In genomic region chr15:50765202-50765967, GRCh38 we compare ENCODE assay signal across 8 cellular contexts. TPM values are rescaled to one million over a fixed set of nuclear protein-coding genes. Genes with fewer than 3 reads are reported as not detected.
A peak's percentile ranks its signal among the peaks of the same experiment; 100 is the strongest.
DNase-seq lines count a peak whose midpoint lies in the region; TF ChIP-seq lines count a peak whose summit lies in the region.

A gene with protein sequence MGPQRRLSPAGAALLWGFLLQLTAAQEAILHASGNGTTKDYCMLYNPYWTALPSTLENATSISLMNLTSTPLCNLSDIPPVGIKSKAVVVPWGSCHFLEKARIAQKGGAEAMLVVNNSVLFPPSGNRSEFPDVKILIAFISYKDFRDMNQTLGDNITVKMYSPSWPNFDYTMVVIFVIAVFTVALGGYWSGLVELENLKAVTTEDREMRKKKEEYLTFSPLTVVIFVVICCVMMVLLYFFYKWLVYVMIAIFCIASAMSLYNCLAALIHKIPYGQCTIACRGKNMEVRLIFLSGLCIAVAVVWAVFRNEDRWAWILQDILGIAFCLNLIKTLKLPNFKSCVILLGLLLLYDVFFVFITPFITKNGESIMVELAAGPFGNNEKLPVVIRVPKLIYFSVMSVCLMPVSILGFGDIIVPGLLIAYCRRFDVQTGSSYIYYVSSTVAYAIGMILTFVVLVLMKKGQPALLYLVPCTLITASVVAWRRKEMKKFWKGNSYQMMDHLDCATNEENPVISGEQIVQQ (minus strand): TSS chr15:50765706. CDS start chr15:50765533, 173 bp downstream.

- peak within 1 kb of the TSS; percentile 80 for H3K27ac ChIP-seq in mesendoderm (ENCODE audit: low read depth, low read length)

- peak within 1 kb of the TSS; percentile 60 for H3K4ac ChIP-seq in mesendoderm (ENCODE audit: low read depth, low read length)

- H3K36me3 ChIP-seq in endocrine pancreas (ENCODE audit: control insufficient read depth, insufficient read depth, low read length) (no peaks in the 10 kb centered on the region), mesendoderm (ENCODE audit: control insufficient read depth, insufficient read depth, low read length) (no peaks in the 10 kb centered on the region)

- H3K79me2 ChIP-seq in mesendoderm (ENCODE audit: control insufficient read depth, insufficient read depth, low read length) = peaks cover 13% of the 10 kb centered on the region

- DNase-seq in COLO829 (ENCODE audit: low spot score) = peak; percentile 72
- DNase-seq in GM20000 (ENCODE audit: low spot score) = peak; percentile 95
- peak; percentile 89 for DNase-seq in HT-29 (ENCODE audit: low spot score)
- DNase-seq in NOMO-1 treated with dmso at 0.1 percent for 144 hours (lab: John Stamatoyannopoulos, UW; ENCODE audit: unreplicated experiment) = peak; percentile 81
- peak; percentile 70 to 84 (median 82) for DNase-seq in activated CD8-positive, alpha-beta memory T cell treated with anti-CD3 and anti-CD28 coated beads for 48 hours (ENCODE audit: low read depth in 2 of 3, low spot score in 2 of 3)
- DNase-seq in mesendoderm = peak; percentile 92
- DNase-seq in stimulated activated CD8-positive, alpha-beta memory T cell treated with anti-CD3 and anti-CD28 coated beads, Interleukin-15, amount 100 ng/mL, for 1 hour (ENCODE audit: low read depth) = peak; percentile 62

- H3K4me2 ChIP-seq in mesendoderm (ENCODE audit: low read length) = peak within 1 kb of the TSS; percentile 37

- H3K4me3 ChIP-seq in endocrine pancreas (ENCODE audit: control insufficient read depth, insufficient read depth, low read length) (peak within 1 kb of the TSS; percentile 98), mesendoderm (ENCODE audit: low read length) (peak within 1 kb of the TSS; percentile 75)

- H3K9ac ChIP-seq in endocrine pancreas (ENCODE audit: control insufficient read depth, insufficient read depth, low read length) (peak within 1 kb of the TSS; percentile 73), mesendoderm (ENCODE audit: low read length) (peak within 1 kb of the TSS; percentile 69)

- peaks cover 2% of the 10 kb centered on the region for H3K79me1 ChIP-seq in mesendoderm (ENCODE audit: low read length)

- H3K9me3 ChIP-seq in endocrine pancreas (ENCODE audit: control insufficient read depth, low read length) = no peaks in the 10 kb centered on the region

- TF ChIP-seq CTCF in GM20000 (IDR thresholded peaks at IDR 0.05; ENCODE audit: extremely low read depth, missing control alignments) = no peak

- H3K4me1 ChIP-seq in endocrine pancreas (ENCODE audit: control insufficient read depth, insufficient read depth, low read length) = no peaks in the 10 kb centered on the region
- no peaks in the 10 kb centered on the region for H3K4me1 ChIP-seq in mesendoderm (ENCODE audit: control insufficient read depth, low read depth, low read length)

- H2AK5ac ChIP-seq in mesendoderm (ENCODE audit: low read length) = no peak within 1 kb of the TSS

- peak within 1 kb of the TSS; percentile 84 for H3K56ac ChIP-seq in mesendoderm (ENCODE audit: low read length)

- peak within 1 kb of the TSS; percentile 58 for H4K8ac ChIP-seq in mesendoderm (ENCODE audit: low read depth, low read length)

- H3K18ac ChIP-seq in mesendoderm (ENCODE audit: low read length) = peak within 1 kb of the TSS; percentile 96

- WGBS in mesendoderm (ENCODE audit: extremely low coverage, insufficient coverage, low lambda C conversion rate) = no CpG with 5 or more reads among the region's 77 CpGs

- no peak within 1 kb of the TSS for H2BK5ac ChIP-seq in mesendoderm (ENCODE audit: low read length)

- no peaks in the 10 kb centered on the region for H3K27me3 ChIP-seq in endocrine pancreas (ENCODE audit: control insufficient read depth, insufficient read depth, low read length)
- H3K27me3 ChIP-seq in mesendoderm (ENCODE audit: insufficient read depth, low read length, poor library complexity) = no peaks in the 10 kb centered on the region

- no peak within 1 kb of the TSS for H3K23ac ChIP-seq in mesendoderm (ENCODE audit: low read length)

- H2BK120ac ChIP-seq in mesendoderm (ENCODE audit: low read depth, low read length) = peak within 1 kb of the TSS; percentile 29

- H2BK15ac ChIP-seq in mesendoderm (replicated peaks; ENCODE audit: low read depth) = no peak within 1 kb of the TSS

- no peak within 1 kb of the TSS for H4K5ac ChIP-seq in mesendoderm (ENCODE audit: low read length)

RNA-seq across cellular contexts. Expression of the gene that starts here (rescaled TPM):
- total RNA-seq in HT-29 (2014; rRNA removed; shearing (Covaris generic)) = 81.0 and 85.1 TPM in 2 replicates
- 29.6 TPM for polyA plus RNA-seq in mesendoderm (2013, experiment 1 of 2)
- 28.2 TPM for polyA plus RNA-seq in mesendoderm (2013, experiment 2 of 2)

Comparison
In these comparisons a context has a peak if more than half of its experiments do, and no peak if none do; other contexts are left out.
1. Peak in every context shown above with its lines: DNase-seq, H3K4me3 ChIP-seq and H3K27ac ChIP-seq.